ENCODE assay signal across 24 cellular contexts in genomic region chr1:8790478-8790877, GRCh38.
"Had no signal": no experiment of that assay in that cellular context is flagged by ENCODE, and none has a peak within 500 bp of the region (broad histone marks: within the 10 kb centered on the region; RNA-seq: fewer than 3 reads in every experiment).

No MANE protein-coding gene starts in this region.

- H3K36me3 ChIP-seq: left ventricle myocardium inferior, neural progenitor cell, neutrophil, right atrium auricular region, right lobe of liver, transverse colon, upper lobe of right lung had no signal

- H2AFZ ChIP-seq: neural progenitor cell, parathyroid adenoma had no signal

- ATAC-seq: natural killer cell; right lobe of liver; stimulated activated memory B cell treated with anti-CD40 and anti-IgM and Interleukin-4, amounts not matched to agents 10 μg/mL and 1 μg/mL and 100 μg/mL, for 72 hours; stimulated activated naive CD8-positive, alpha-beta T cell treated with anti-CD3 and anti-CD28 coated beads, Interleukin-15, amount 100 ng/mL, for 72 hours; upper lobe of right lung had no signal

- H3K27ac ChIP-seq: left ventricle myocardium inferior, neural progenitor cell, neutrophil, parathyroid adenoma, right atrium auricular region, right lobe of liver, transverse colon, upper lobe of right lung had no signal

- H3K36me3 Mint-ChIP-seq: natural killer cell had no signal

- H3K4me3 Mint-ChIP-seq: naive B cell; natural killer cell; nephron progenitor cell; neural progenitor cell; stimulated activated memory B cell treated with anti-CD40 and anti-IgM and Interleukin-4, amounts not matched to agents 10 μg/mL and 1 μg/mL and 100 μg/mL, for 72 hours; stimulated activated naive CD8-positive, alpha-beta T cell treated with anti-CD3 and anti-CD28 coated beads, Interleukin-15, amount 100 ng/mL, for 72 hours had no signal

- H3K27me3 Mint-ChIP-seq: naive B cell; stimulated activated memory B cell treated with anti-CD40 and anti-IgM and Interleukin-4, amounts not matched to agents 10 μg/mL and 1 μg/mL and 100 μg/mL, for 72 hours; stimulated activated naive CD8-positive, alpha-beta T cell treated with anti-CD3 and anti-CD28 coated beads, Interleukin-15, amount 100 ng/mL, for 72 hours had no signal

- H3K4me2 ChIP-seq: neural progenitor cell had no signal

- H3K4me3 ChIP-seq: left ventricle myocardium inferior, lung, neural progenitor cell, right atrium auricular region, right lobe of liver, smooth muscle cell, transverse colon, upper lobe of right lung had no signal

- H3K4me1 ChIP-seq: parathyroid adenoma, right atrium auricular region, upper lobe of right lung had no signal

- H3K27me3 ChIP-seq: neural progenitor cell, neutrophil, right atrium auricular region, right lobe of liver, transverse colon, upper lobe of right lung had no signal

- H3K9me3 Mint-ChIP-seq: mesothelial cell of epicardium; naive B cell; natural killer cell; nephron progenitor cell; neural progenitor cell; stimulated activated memory B cell treated with anti-CD40 and anti-IgM and Interleukin-4, amounts not matched to agents 10 μg/mL and 1 μg/mL and 100 μg/mL, for 72 hours; stimulated activated naive CD8-positive, alpha-beta T cell treated with anti-CD3 and anti-CD28 coated beads, Interleukin-15, amount 100 ng/mL, for 72 hours had no signal

- H3K27ac Mint-ChIP-seq: neural progenitor cell; stimulated activated memory B cell treated with anti-CD40 and anti-IgM and Interleukin-4, amounts not matched to agents 10 μg/mL and 1 μg/mL and 100 μg/mL, for 72 hours; stimulated activated naive CD8-positive, alpha-beta T cell treated with anti-CD3 and anti-CD28 coated beads, Interleukin-15, amount 100 ng/mL, for 72 hours had no signal

- H3K9me3 ChIP-seq: left ventricle myocardium inferior, neutrophil, right atrium auricular region, right lobe of liver, transverse colon, upper lobe of right lung had no signal

- DNase-seq: islet precursor cell; left ventricle myocardium inferior; naive B cell; natural killer cell; nephron progenitor cell; occipital lobe; right lobe of liver; stimulated activated CD4-positive, alpha-beta T cell treated with anti-CD3 and anti-CD28 coated beads, Interleukin-1b, Interleukin-23, amount 100 ng/mL, for 48 hours; stimulated activated CD4-positive, alpha-beta T cell treated with anti-CD3 and anti-CD28 coated beads, Interleukin-2, amount 100 ng/mL, for 48 hours; stimulated activated CD4-positive, alpha-beta T cell treated with anti-CD3 and anti-CD28 coated beads, Interleukin-4, amount 100 ng/mL, for 4 hours; stimulated activated CD8-positive, alpha-beta memory T cell treated with anti-CD3 and anti-CD28 coated beads, Interleukin-4, amount 100 ng/mL, for 48 hours; stimulated activated naive CD4-positive, alpha-beta T cell treated with Interleukin-2 at 50 U/mL for 16 hours; stimulated activated naive CD8-positive, alpha-beta T cell treated with anti-CD3 and anti-CD28 coated beads, Interleukin-15, amount 100 ng/mL, for 72 hours; substantia nigra; transverse colon; upper lobe of right lung had no signal
